In genomic region chr11:67382481-67383136, GRCh38 we compare ENCODE assay signal across 1 cellular context.
TF ChIP-seq lines count a peak whose summit lies in the region.

No MANE protein-coding gene starts in this region.

TF ChIP-seq in HepG2, 621 proteins besides CTCF, POLR2A, EP300 and RAD21 (continues in another document):
- TF ChIP-seq KDM2A (CRISPR knock-in tag; IDR thresholded peaks at IDR 0.05; ENCODE audit: borderline replicate concordance, low read depth): peak; percentile 33; the same call in 1 of the 2 replicates
- peak; percentile 36; the same call in 1 of the 2 replicates for TF ChIP-seq ZSCAN25 (CRISPR knock-in tag; IDR thresholded peaks at IDR 0.05)
- peak; percentile 47 for TF ChIP-seq XRCC5 (optimal IDR thresholded peaks at IDR 0.05; ENCODE audit: low read length)
- TF ChIP-seq RBFOX2 (IDR thresholded peaks at IDR 0.05; ENCODE audit: low read depth, low read length): no peak
- TF ChIP-seq SMAD3 (CRISPR knock-in tag; IDR thresholded peaks at IDR 0.05): 0 out of 2 replicates have a peak, but pooled peaks have one; percentile 41
- TF ChIP-seq BHLHE40 (IDR thresholded peaks at IDR 0.05; ENCODE audit: low read length): 0 out of 2 replicates have a peak, but pooled peaks have one; percentile 7
- TF ChIP-seq HDAC2 (CRISPR knock-in tag; IDR thresholded peaks at IDR 0.05): peak; percentile 33; the same call in 1 of the 2 replicates
- TF ChIP-seq IKZF5 (CRISPR knock-in tag; IDR thresholded peaks at IDR 0.05): peak; percentile 51; the same call in 1 of the 2 replicates
- peak; percentile 29; the same call in 1 of the 2 replicates for TF ChIP-seq THAP11 (CRISPR knock-in tag; IDR thresholded peaks at IDR 0.05)
- 0 out of 2 replicates have a peak, but pooled peaks have one; percentile 21 for TF ChIP-seq HOMEZ (CRISPR knock-in tag; IDR thresholded peaks at IDR 0.05; ENCODE audit: low read depth)
- 0 out of 2 replicates have a peak, but pooled peaks have one; percentile 25 for TF ChIP-seq SALL1 (CRISPR knock-in tag; IDR thresholded peaks at IDR 0.05)
- 0 out of 4 replicates have a peak, but pooled peaks of 1 of the 2 experiments have one; percentile 32 for TF ChIP-seq KLF16 (CRISPR knock-in tag; IDR thresholded peaks at IDR 0.05)
- peak; percentile 99 for TF ChIP-seq ZNF768 (CRISPR knock-in tag; IDR thresholded peaks at IDR 0.05)
- peak; percentile 36; the same call in 1 of the 2 replicates for TF ChIP-seq ZNF331 (CRISPR knock-in tag; IDR thresholded peaks at IDR 0.05)
- no peak for TF ChIP-seq MEIS1 (CRISPR knock-in tag; IDR thresholded peaks at IDR 0.05; ENCODE audit: borderline replicate concordance)
- TF ChIP-seq TAF15 (IDR thresholded peaks at IDR 0.05; ENCODE audit: low read depth, low read length, poor library complexity, severe bottlenecking): no peak
- no peak for TF ChIP-seq THAP8 (CRISPR knock-in tag; IDR thresholded peaks at IDR 0.05; ENCODE audit: borderline replicate concordance)
- TF ChIP-seq SMYD3 (CRISPR knock-in tag; IDR thresholded peaks at IDR 0.05): no peak
- TF ChIP-seq UBTF (CRISPR knock-in tag; IDR thresholded peaks at IDR 0.05): no peak
- TF ChIP-seq MAZ (IDR thresholded peaks at IDR 0.05; ENCODE audit: borderline replicate concordance, low read depth, low read length): 0 out of 2 replicates have a peak, but pooled peaks have one; percentile 35
- 0 out of 2 replicates have a peak, but pooled peaks have one; percentile 28 for TF ChIP-seq MAZ (CRISPR knock-in tag; IDR thresholded peaks at IDR 0.05; ENCODE audit: low read depth)
- no peak for TF ChIP-seq ZNF703 (CRISPR knock-in tag; IDR thresholded peaks at IDR 0.05; ENCODE audit: borderline replicate concordance)
- TF ChIP-seq MYC (CRISPR knock-in tag; IDR thresholded peaks at IDR 0.05; ENCODE audit: borderline replicate concordance): peak; percentile 18; the same call in 1 of the 2 replicates
- TF ChIP-seq SAP130 (CRISPR knock-in tag; IDR thresholded peaks at IDR 0.05; ENCODE audit: low read depth): peak; percentile 20; the same call in 1 of the 2 replicates
- no peak for TF ChIP-seq ESRRA (CRISPR knock-in tag; IDR thresholded peaks at IDR 0.05; ENCODE audit: low read depth)
- TF ChIP-seq RARA (CRISPR knock-in tag; IDR thresholded peaks at IDR 0.05): no peak
- no peak for TF ChIP-seq ZBTB40 (IDR thresholded peaks at IDR 0.05)
- TF ChIP-seq ZBTB40 (CRISPR knock-in tag; IDR thresholded peaks at IDR 0.05): peak; percentile 4; the same call in 1 of the 2 replicates
- TF ChIP-seq E2F5 (CRISPR knock-in tag; conservative IDR thresholded peaks at IDR 0.05): no peak
- TF ChIP-seq GATAD2A (CRISPR knock-in tag; IDR thresholded peaks at IDR 0.05): peak; percentile 51; the same call in 1 of the 2 replicates
- TF ChIP-seq ZSCAN31 (CRISPR knock-in tag; IDR thresholded peaks at IDR 0.05; ENCODE audit: low read depth): no peak
- TF ChIP-seq RBM22 (optimal IDR thresholded peaks at IDR 0.05; ENCODE audit: low read length): no peak
- no peak for TF ChIP-seq SALL2 (CRISPR knock-in tag; IDR thresholded peaks at IDR 0.05)
- peak; percentile 35; the same call in 1 of the 2 replicates for TF ChIP-seq ZFP91 (CRISPR knock-in tag; IDR thresholded peaks at IDR 0.05; ENCODE audit: borderline replicate concordance)
- no peak for TF ChIP-seq ZNF468 (CRISPR knock-in tag; IDR thresholded peaks at IDR 0.05)
- TF ChIP-seq ZNF619 (CRISPR knock-in tag; IDR thresholded peaks at IDR 0.05): peak; percentile 60; the same call in 1 of the 2 replicates
- no peak for TF ChIP-seq LRRFIP1 (CRISPR knock-in tag; conservative IDR thresholded peaks at IDR 0.05)
- no peak for TF ChIP-seq HNRNPH1 (optimal IDR thresholded peaks at IDR 0.05; ENCODE audit: low read depth, low read length)
- no peak for TF ChIP-seq ZNF296 (CRISPR knock-in tag; conservative IDR thresholded peaks at IDR 0.05)
- no peak for TF ChIP-seq ZNF629 (CRISPR knock-in tag; conservative IDR thresholded peaks at IDR 0.05)
- no peak for TF ChIP-seq ZNF225 (CRISPR knock-in tag; IDR thresholded peaks at IDR 0.05)
- no peak for TF ChIP-seq ZNF460 (CRISPR knock-in tag; IDR thresholded peaks at IDR 0.05; ENCODE audit: borderline replicate concordance)
- peak; percentile 65; the same call in 1 of the 2 replicates for TF ChIP-seq TSC22D2 (CRISPR knock-in tag; IDR thresholded peaks at IDR 0.05; ENCODE audit: borderline replicate concordance)
- 0 out of 2 replicates have a peak, but pooled peaks have one; percentile 26 for TF ChIP-seq EED (CRISPR knock-in tag; IDR thresholded peaks at IDR 0.05)
